ENCODE assay signal across 1 cellular context in genomic region chr20:44310664-44311639, GRCh38.
TF ChIP-seq lines count a peak whose summit lies in the region.

Gene FITM2 (minus strand): TSS chr20:44311202. CDS start chr20:44311148, 54 bp downstream.

TF ChIP-seq in HepG2, 621 proteins besides CTCF, POLR2A, EP300 and RAD21 (continued from another document and continues in another):
- TF ChIP-seq ZNF235 (CRISPR knock-in tag; IDR thresholded peaks at IDR 0.05; ENCODE audit: borderline replicate concordance) (peak; percentile 93; the same call in 1 of the 2 replicates), GMEB2 (CRISPR knock-in tag; IDR thresholded peaks at IDR 0.05; ENCODE audit: low read depth) (peak; percentile 61; the same call in 1 of the 2 replicates), ZNF691 (CRISPR knock-in tag; IDR thresholded peaks at IDR 0.05; ENCODE audit: borderline replicate concordance, low read depth) (peak; percentile 96; the same call in 1 of the 2 replicates), PAX8 (CRISPR knock-in tag; IDR thresholded peaks at IDR 0.05; ENCODE audit: borderline replicate concordance) (peak; percentile 94), CAMTA2 (CRISPR knock-in tag; IDR thresholded peaks at IDR 0.05; ENCODE audit: borderline replicate concordance) (peak; percentile 56; the same call in 1 of the 2 replicates), ZNF564 (CRISPR knock-in tag; IDR thresholded peaks at IDR 0.05) (peak; percentile 86; the same call in 1 of the 2 replicates), ZNF577 (CRISPR knock-in tag; IDR thresholded peaks at IDR 0.05; ENCODE audit: borderline replicate concordance, low read depth) (no peak), ZNF335 (CRISPR knock-in tag; IDR thresholded peaks at IDR 0.05) (peak; percentile 76), IRF2 (CRISPR knock-in tag; IDR thresholded peaks at IDR 0.05) (peak; percentile 97), TOE1 (CRISPR knock-in tag; IDR thresholded peaks at IDR 0.05) (no peak; the same call in 1 of the 2 replicates), ZNF317 (CRISPR knock-in tag; IDR thresholded peaks at IDR 0.05) (no peak), JUND (CRISPR knock-in tag; IDR thresholded peaks at IDR 0.05) (no peak; the same call in 1 of the 2 replicates), UBTF (CRISPR knock-in tag; IDR thresholded peaks at IDR 0.05) (peak; percentile 98), MAFG (CRISPR knock-in tag; IDR thresholded peaks at IDR 0.05) (no peak), ZNF784 (CRISPR knock-in tag; IDR thresholded peaks at IDR 0.05; ENCODE audit: borderline replicate concordance) (peak; percentile 98; the same call in 1 of the 2 replicates), ZNF10 (CRISPR knock-in tag; IDR thresholded peaks at IDR 0.05; ENCODE audit: borderline replicate concordance, low read depth) (0 out of 2 replicates have a peak, but pooled peaks have one; percentile 84), ZBTB25 (CRISPR knock-in tag; IDR thresholded peaks at IDR 0.05) (peak; percentile 93; the same call in 1 of the 2 replicates), ZNF274 (CRISPR knock-in tag; IDR thresholded peaks at IDR 0.05) (no peak; the same call in none of the 2 replicates), SNAPC2 (CRISPR knock-in tag; IDR thresholded peaks at IDR 0.05) (0 out of 2 replicates have a peak, but pooled peaks have one; percentile 64), GFI1 (CRISPR knock-in tag; IDR thresholded peaks at IDR 0.05; ENCODE audit: borderline replicate concordance) (peak; percentile 70; the same call in 1 of the 2 replicates), RELA (CRISPR knock-in tag; IDR thresholded peaks at IDR 0.05) (peak; percentile 98), ASH2L (IDR thresholded peaks at IDR 0.05; ENCODE audit: insufficient read length, low read depth, low read length) (peak; percentile 97), HMG20A (CRISPR knock-in tag; IDR thresholded peaks at IDR 0.05; ENCODE audit: borderline replicate concordance) (peak; percentile 54; the same call in 1 of the 2 replicates), BCLAF1 (IDR thresholded peaks at IDR 0.05) (no peak), BHLHE40 (IDR thresholded peaks at IDR 0.05; ENCODE audit: low read length) (peak; percentile 88), ZNF20 (CRISPR knock-in tag; IDR thresholded peaks at IDR 0.05) (no peak), POLR2G (IDR thresholded peaks at IDR 0.05; ENCODE audit: low read depth, low read length) (peak; percentile 90), U2AF1 (optimal IDR thresholded peaks at IDR 0.05; ENCODE audit: low read depth, low read length) (peak; percentile 79), ZNF557 (CRISPR knock-in tag; IDR thresholded peaks at IDR 0.05) (peak; percentile 90; the same call in 1 of the 2 replicates), ISL2 (CRISPR knock-in tag; IDR thresholded peaks at IDR 0.05) (no peak; the same call in none of the 2 replicates), KMT2B (CRISPR knock-in tag; IDR thresholded peaks at IDR 0.05) (peak; percentile 93), ZNF34 (CRISPR knock-in tag; IDR thresholded peaks at IDR 0.05; ENCODE audit: borderline replicate concordance) (peak; percentile 100), ZMAT5 (CRISPR knock-in tag; IDR thresholded peaks at IDR 0.05; ENCODE audit: borderline replicate concordance, low read depth) (0 out of 2 replicates have a peak, but pooled peaks have one; percentile 20), SRY (CRISPR knock-in tag; IDR thresholded peaks at IDR 0.05) (peak; percentile 51; the same call in 1 of the 2 replicates), ZNF687 (CRISPR knock-in tag; IDR thresholded peaks at IDR 0.05) (peak; percentile 99), FIP1L1 (IDR thresholded peaks at IDR 0.05; ENCODE audit: borderline replicate concordance, insufficient read depth, low read depth, low read length) (peak; percentile 42; the same call in 1 of the 2 replicates), ZNF770 (CRISPR knock-in tag; IDR thresholded peaks at IDR 0.05) (peak; percentile 87), HNRNPL (IDR thresholded peaks at IDR 0.05; ENCODE audit: low read depth, low read length) (no peak), RBAK (CRISPR knock-in tag; IDR thresholded peaks at IDR 0.05) (peak; percentile 52; the same call in 1 of the 2 replicates), ZBTB38 (CRISPR knock-in tag; IDR thresholded peaks at IDR 0.05) (peak; percentile 97), PHF5A (CRISPR knock-in tag; IDR thresholded peaks at IDR 0.05; ENCODE audit: low read depth, unreplicated experiment) (peak; percentile 98), ZFX (CRISPR knock-in tag; IDR thresholded peaks at IDR 0.05; ENCODE audit: low read depth) (peak; percentile 90), ZFP82 (CRISPR knock-in tag; IDR thresholded peaks at IDR 0.05; ENCODE audit: borderline replicate concordance) (no peak; the same call in 1 of the 2 replicates), ZNF737 (CRISPR knock-in tag; IDR thresholded peaks at IDR 0.05; ENCODE audit: borderline replicate concordance) (peak; percentile 98; the same call in 1 of the 2 replicates), PHF8 (CRISPR knock-in tag; IDR thresholded peaks at IDR 0.05) (peak; percentile 91)
